In the genomic region with DNA sequence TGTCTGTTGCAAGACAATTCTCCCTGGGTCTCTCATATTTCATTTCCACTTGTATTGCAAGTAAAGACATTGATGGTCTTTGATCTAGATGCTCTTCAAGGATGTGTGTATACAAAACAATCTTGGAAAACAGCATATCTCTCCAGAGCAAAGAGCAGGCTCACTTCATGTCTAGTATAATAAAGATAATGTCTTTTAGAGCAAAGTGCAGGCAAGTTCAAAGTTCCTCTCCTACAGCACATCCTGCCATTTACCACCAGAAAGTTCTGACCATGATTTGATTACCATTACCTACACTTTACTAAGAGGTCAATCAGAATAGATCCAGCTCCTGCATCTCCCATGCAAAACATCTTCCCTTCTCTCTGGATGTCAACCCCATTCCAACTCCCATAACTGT, we compare ENCODE assay signal across 34 cellular contexts.
"Had no signal": no experiment of that assay in that cellular context is flagged by ENCODE, and none has a peak within 500 bp of the region (broad histone marks: within the 10 kb centered on the region; RNA-seq: fewer than 3 reads in every experiment).

No MANE protein-coding gene starts in this region.

- H3K9me3 ChIP-seq: MG63 had no signal

- DNase-seq: Karpas-422, Kasumi-1, MG63, MM.1S, MV-4-11, NCI-H1048, NCI-H1092, NCI-H1092 treated with DMSO at 0.1 percent for 48 hours, NCI-H1105, NCI-H1105 treated with DMSO at 0.1 percent for 48 hours, NCI-H1417, NCI-H1417 treated with DMSO at 0.1 percent for 48 hours, NCI-H1436, NCI-H1436 treated with DMSO at 0.1 percent for 48 hours, NCI-H146, NCI-H1694, NCI-H1694 treated with DMSO at 0.1 percent for 48 hours, NCI-H187, NCI-H187 treated with DMSO at 0.1 percent for 48 hours, NCI-H1930, NCI-H2029, NCI-H2029 treated with DMSO at 0.1 percent for 48 hours, NCI-H2081, NCI-H2081 treated with DMSO at 0.1 percent for 48 hours, NCI-H2107, NCI-H2171, NCI-H2171 treated with DMSO at 0.1 percent for 48 hours, NCI-H2227 treated with DMSO at 0.1 percent for 48 hours, NCI-H226, NCI-H345, NCI-H446, NCI-H446 treated with DMSO at 0.1 percent for 48 hours, NCI-H510A, NCI-H510A treated with DMSO at 0.1 percent for 48 hours had no signal

- H3K4me3 ChIP-seq: MG63 had no signal

- H3K27me3 ChIP-seq: MG63 had no signal

- H3K36me3 ChIP-seq: MG63 had no signal
